In the genomic region with DNA sequence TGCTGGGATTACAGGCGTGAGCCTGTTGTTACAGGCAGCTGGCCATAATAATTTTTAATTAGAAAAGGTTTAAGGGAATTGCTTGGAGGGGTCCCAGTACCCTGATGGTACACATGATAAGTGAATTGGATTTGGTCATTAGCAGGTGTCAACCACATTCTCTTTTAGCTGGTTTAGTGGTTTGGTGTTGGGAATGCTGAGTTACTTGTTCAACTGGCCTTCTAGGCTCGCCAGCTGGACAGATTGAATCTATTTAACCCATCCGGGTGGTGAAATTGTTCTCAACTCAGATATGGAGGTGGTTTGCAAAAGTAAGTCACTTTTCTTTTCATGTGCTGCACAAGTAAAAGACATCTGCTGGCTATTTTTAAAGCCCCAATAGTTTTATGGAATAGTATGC, we compare ENCODE assay signal across 9 cellular contexts.
"Had no signal": no experiment of that assay in that cellular context is flagged by ENCODE, and none has a peak within 500 bp of the region (broad histone marks: within the 10 kb centered on the region; RNA-seq: fewer than 3 reads in every experiment).

No MANE protein-coding gene starts in this region.

- H3K4me3 ChIP-seq: GM23338 had no signal

- H2AFZ ChIP-seq: GM23338 had no signal

- H3K27ac Mint-ChIP-seq: GM23338, H9, HFFc6, IgD-negative memory B cell had no signal

- DNase-seq: H9, HCEC 1CT, HFFc6, KBM-7 had no signal

- H3K27ac ChIP-seq: HL-60, KMS-11 had no signal

- H3K4me2 ChIP-seq: GM23338, KMS-11 had no signal

- H3K9me3 Mint-ChIP-seq: GM23338, H9 had no signal

- H3K4me3 Mint-ChIP-seq: GM23338, H9, HFFc6, IgD-negative memory B cell had no signal

- ATAC-seq: GM23338, HepG2 had no signal

- H3K36me3 Mint-ChIP-seq: IgD-negative memory B cell had no signal

- H3K9ac ChIP-seq: KMS-11 had no signal

- H3K4me1 Mint-ChIP-seq: IgD-negative memory B cell had no signal

- H3K27me3 Mint-ChIP-seq: IgD-negative memory B cell had no signal
